ENCODE assay signal across 1 cellular context in the genomic region with DNA sequence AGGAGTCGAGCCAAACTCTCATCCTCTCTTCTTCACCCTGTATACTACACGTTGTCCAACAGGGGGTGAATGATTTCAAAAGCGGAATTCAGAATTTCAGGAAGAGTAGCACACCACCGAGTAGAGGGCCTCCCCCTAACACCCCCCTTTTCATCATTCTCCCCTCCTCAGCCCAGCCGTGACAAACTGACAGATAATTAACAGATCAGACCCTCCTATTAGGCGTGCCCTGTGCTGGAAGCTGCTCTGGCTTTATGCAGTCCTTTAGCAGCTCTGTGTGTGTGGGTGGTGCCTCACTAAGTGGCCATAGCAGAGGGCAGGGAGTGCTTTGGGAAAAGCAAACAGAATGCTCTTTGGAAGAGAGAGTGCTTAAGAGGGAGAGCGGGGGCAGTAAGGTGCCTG.
TF ChIP-seq lines count a peak whose summit lies in the region.

No MANE protein-coding gene starts in this region.

TF ChIP-seq in HEK293, 187 proteins besides CTCF, POLR2A, EP300 and RAD21 (continued from another document):
- peak; percentile 41; the same call in 1 of the 2 replicates for TF ChIP-seq EGR2 (tag by site-specific recombination; IDR thresholded peaks at IDR 0.05; ENCODE audit: low read depth)
- peak; percentile 40; the same call in 1 of the 2 replicates for TF ChIP-seq KLF1 (tag by site-specific recombination; IDR thresholded peaks at IDR 0.05)
TF ChIP-seq in HEK293: peak in this region for 10.
